ENCODE assay signal across 8 cellular contexts in the genomic region with DNA sequence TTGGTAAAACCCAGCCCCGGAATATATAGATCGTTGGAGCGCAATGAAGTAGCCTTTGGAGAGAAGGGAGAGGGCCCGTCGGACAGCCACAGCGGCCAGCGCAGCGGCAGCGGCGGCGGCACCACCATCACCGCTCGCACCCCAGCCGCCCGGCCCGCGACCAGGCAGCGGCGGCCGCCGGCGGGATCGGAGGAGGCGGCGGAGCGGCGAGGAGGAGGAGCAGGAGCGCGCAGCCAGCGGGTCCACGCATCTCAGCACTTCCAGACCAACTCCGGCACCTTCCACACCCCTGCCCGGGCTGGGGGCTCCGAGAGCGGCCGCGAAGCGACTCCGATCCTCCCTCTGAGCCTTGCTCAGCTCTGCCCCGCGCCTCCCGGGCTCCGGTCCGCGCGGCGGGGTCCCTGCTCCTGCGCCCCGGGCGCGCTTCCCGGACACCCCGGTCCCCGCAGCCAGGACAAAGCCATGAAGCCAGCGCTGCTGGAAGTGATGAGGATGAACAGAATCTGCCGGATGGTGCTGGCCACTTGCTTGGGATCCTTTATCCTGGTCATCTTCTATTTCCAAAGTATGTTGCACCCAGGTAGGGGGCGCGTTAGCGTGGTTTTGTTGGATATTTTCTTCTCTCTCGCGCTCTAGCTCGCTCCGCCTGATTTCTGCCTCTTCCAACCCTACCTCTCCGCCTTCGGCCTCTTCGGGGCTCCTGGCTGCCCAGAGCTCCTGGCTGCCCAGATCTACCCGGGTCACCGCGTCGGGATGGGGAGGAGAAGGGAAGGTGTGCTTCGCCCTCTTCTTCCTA. TPM values are rescaled to one million over a fixed set of nuclear protein-coding genes. Genes with fewer than 3 reads are reported as not detected.
A peak's percentile ranks its signal among the peaks of the same experiment; 100 is the strongest.
DNase-seq lines count a peak whose midpoint lies in the region; ATAC-seq and TF ChIP-seq lines count a peak whose summit lies in the region.

No MANE protein-coding gene starts in this region.

- CTCF ChIA-PET in CD8-positive, alpha-beta memory T cell (lab: Charles Lee): interaction anchor here (0.7 to 3.7 kb wide), 32 partner anchors 8 to 324 kb away, joined by 3 to 23 read pairs (median 4); no protein-coding TSS in a partner anchor

- peaks cover 0 to 26% (median 0%) of the 10 kb centered on the region in 3 donors for H3K36me3 Mint-ChIP-seq in CD8-positive, alpha-beta memory T cell
- H3K36me3 Mint-ChIP-seq in stimulated activated naive CD8-positive, alpha-beta T cell treated with anti-CD3 and anti-CD28 coated beads, Interleukin-15, Interleukin-2, amounts not matched to agents 100 ng/mL and 50 ng/mL, for 24 hours (ENCODE audit: low read depth): no peaks in the 10 kb centered on the region

- no peaks in the 10 kb centered on the region for H3K36me3 ChIP-seq in CD8-positive, alpha-beta memory T cell (ENCODE audit: insufficient read depth, low read length)

- H3K27ac ChIP-seq in CD8-positive, alpha-beta memory T cell (ENCODE audit: low read depth, low read length): peak overlapping the region; percentile 83

- ATAC-seq in GM19324 (IDR thresholded peaks at IDR 0.05; ENCODE audit: low FRiP score, unreplicated experiment) (peak; percentile 33), HG03439 (IDR thresholded peaks at IDR 0.05; ENCODE audit: unreplicated experiment) (peak; percentile 33)

- TF ChIP-seq CTCF in epithelial cell of esophagus (IDR thresholded peaks at IDR 0.05; ENCODE audit: insufficient read depth, low read depth, low read length, missing control alignments): peak; percentile 49

- POLR2A ChIA-PET in CD8-positive, alpha-beta memory T cell (lab: Charles Lee): interaction anchor here (0.7 to 2.4 kb wide), 7 partner anchors 21 to 206 kb away, joined by 3 to 11 read pairs (median 5); no protein-coding TSS in a partner anchor

- H3K4me1 Mint-ChIP-seq in CD8-positive, alpha-beta memory T cell: peaks cover 38 to 53% (median 48%) of the 10 kb centered on the region in 3 donors
- H3K4me1 Mint-ChIP-seq in stimulated activated naive CD8-positive, alpha-beta T cell treated with anti-CD3 and anti-CD28 coated beads, Interleukin-15, Interleukin-2, amounts not matched to agents 100 ng/mL and 50 ng/mL, for 24 hours (ENCODE audit: low read depth): peaks cover 53% of the 10 kb centered on the region

- peak in 4 of 5 donors; percentile 31 to 66 (median 56) for DNase-seq in CD8-positive, alpha-beta memory T cell
- DNase-seq in NCI-H82 (lab: John Stamatoyannopoulos, UW) (peak; percentile 79), epithelial cell of esophagus (ENCODE audit: low read depth) (peak; percentile 75), middle frontal gyrus (ENCODE audit: extremely low spot score, low spot score) (peak; percentile 22)
- DNase-seq in activated CD8-positive, alpha-beta memory T cell treated with anti-CD3 and anti-CD28 coated beads, Interleukin-2, amount 50 U/mL, for 4 hours: peak; percentile 60

- H3K9me3 ChIP-seq in CD8-positive, alpha-beta memory T cell (ENCODE audit: low read length): no peaks in the 10 kb centered on the region

- no peaks in the 10 kb centered on the region for H3K27me3 ChIP-seq in CD8-positive, alpha-beta memory T cell (ENCODE audit: insufficient read depth, low read length, poor library complexity, severe bottlenecking)

- no peaks in the 10 kb centered on the region for H3K27me3 Mint-ChIP-seq in CD8-positive, alpha-beta memory T cell
- H3K27me3 Mint-ChIP-seq in stimulated activated naive CD8-positive, alpha-beta T cell treated with anti-CD3 and anti-CD28 coated beads, Interleukin-15, Interleukin-2, amounts not matched to agents 100 ng/mL and 50 ng/mL, for 24 hours: no peaks in the 10 kb centered on the region

- peaks cover 0 to 2% (median 0%) of the 10 kb centered on the region in 5 donors for H3K9me3 Mint-ChIP-seq in CD8-positive, alpha-beta memory T cell
- H3K9me3 Mint-ChIP-seq in stimulated activated naive CD8-positive, alpha-beta T cell treated with anti-CD3 and anti-CD28 coated beads, Interleukin-15, Interleukin-2, amounts not matched to agents 100 ng/mL and 50 ng/mL, for 24 hours: no peaks in the 10 kb centered on the region

- peaks cover 33% of the 10 kb centered on the region for H3K4me1 ChIP-seq in CD8-positive, alpha-beta memory T cell (ENCODE audit: insufficient read depth, low read length)

- H3K4me3 ChIP-seq in CD8-positive, alpha-beta memory T cell (ENCODE audit: low read length): peak overlapping the region; percentile 94
- H3K4me3 ChIP-seq in epithelial cell of esophagus (ENCODE audit: low read length): peak overlapping the region; percentile 82

- H3K4me3 Mint-ChIP-seq in CD8-positive, alpha-beta memory T cell: peak overlapping the region; percentile 92 to 100 (median 97)
- peak overlapping the region; percentile 90 for H3K4me3 Mint-ChIP-seq in stimulated activated naive CD8-positive, alpha-beta T cell treated with anti-CD3 and anti-CD28 coated beads, Interleukin-15, Interleukin-2, amounts not matched to agents 100 ng/mL and 50 ng/mL, for 24 hours

- H3K27ac Mint-ChIP-seq in CD8-positive, alpha-beta memory T cell: peak overlapping the region; percentile 86 to 99 (median 96)
- peak overlapping the region; percentile 90 for H3K27ac Mint-ChIP-seq in stimulated activated naive CD8-positive, alpha-beta T cell treated with anti-CD3 and anti-CD28 coated beads, Interleukin-15, Interleukin-2, amounts not matched to agents 100 ng/mL and 50 ng/mL, for 24 hours

RNA-seq across cellular contexts. Expression of gene CHST11, which starts 0.4 kb away (rescaled TPM):
- 10 to 100 TPM; 47.8 to 51.5 TPM for total RNA-seq in CD8-positive, alpha-beta memory T cell
- 76.8 TPM for polyA plus RNA-seq in CD8-positive, alpha-beta memory T cell

Comparison
In these comparisons a context has a peak if more than half of its experiments do, and no peak if none do; other contexts are left out.
1. Peak in every context shown above with its lines: DNase-seq, ATAC-seq, H3K4me3 ChIP-seq and H3K27ac ChIP-seq.
2. DNase-seq: peak in every context shown above with its lines; median percentile 79 in NCI-H82; 75 in epithelial cell of esophagus; 60 in activated CD8-positive, alpha-beta memory T cell treated with anti-CD3 and anti-CD28 coated beads, Interleukin-2, amount 50 U/mL, for 4 hours; 56 in CD8-positive, alpha-beta memory T cell; 22 in middle frontal gyrus.